ENCODE assay signal across 8 cellular contexts in genomic region chr4:10013722-10014121, GRCh38. TPM values are rescaled to one million over a fixed set of nuclear protein-coding genes. Genes with fewer than 3 reads are reported as not detected.
A peak's percentile ranks its signal among the peaks of the same experiment; 100 is the strongest.
DNase-seq lines count a peak whose midpoint lies in the region; ATAC-seq and TF ChIP-seq lines count a peak whose summit lies in the region.

No MANE protein-coding gene starts in this region.

- peak; percentile 63 for DNase-seq in BE2C
- no peak for DNase-seq in breast epithelium (ENCODE audit: low spot score in 2 of 2)
- peak; percentile 47 to 71 for DNase-seq in lung microvascular endothelial cell (ENCODE audit: low read depth in 2 of 2)
- DNase-seq in mesenchymal stem cell = no peak
- no peak for DNase-seq in cerebellar nuclear complex (lab: John Stamatoyannopoulos, UW)

- no peak overlapping the region for H3K14ac ChIP-seq in mesenchymal stem cell (ENCODE audit: low read length in 2 of 2)

- H3K4me3 ChIP-seq in BE2C (ENCODE audit: low read depth, low read length) (no peak overlapping the region), OCI-LY3 (ENCODE audit: low read length) (no peak overlapping the region), breast epithelium (no peak overlapping the region), mesenchymal stem cell (ENCODE audit: insufficient read depth in 1 of 2, low read depth in 1 of 2, low read length in 2 of 2) (no peak overlapping the region)

- H4K20me1 ChIP-seq in OCI-LY3 (ENCODE audit: insufficient read depth, low read length) = no peaks in the 10 kb centered on the region

- H3K4me1 ChIP-seq in BE2C = peaks cover 16% of the 10 kb centered on the region
- peaks cover 47% of the 10 kb centered on the region for H3K4me1 ChIP-seq in OCI-LY3 (ENCODE audit: low read length)
- H3K4me1 ChIP-seq in breast epithelium = peaks cover 0 to 3% of the 10 kb centered on the region in 2 donors
- peaks cover 9% of the 10 kb centered on the region for H3K4me1 ChIP-seq in mesenchymal stem cell (ENCODE audit: control insufficient read depth, insufficient read depth, low read depth, low read length)

- no peak overlapping the region for H3K18ac ChIP-seq in mesenchymal stem cell (ENCODE audit: low read depth in 1 of 2, low read length in 2 of 2)

- ATAC-seq in GM18520 (IDR thresholded peaks at IDR 0.05; ENCODE audit: unreplicated experiment) = peak; percentile 35
- ATAC-seq in HG03378 (IDR thresholded peaks at IDR 0.05; ENCODE audit: unreplicated experiment) = peak; percentile 75

- TF ChIP-seq CTCF in BE2C (IDR thresholded peaks at IDR 0.05; ENCODE audit: low read depth, low read length) = peak; percentile 69
- peak; percentile 82 for TF ChIP-seq CTCF in OCI-LY3 (IDR thresholded peaks at IDR 0.05; ENCODE audit: low read depth, low read length)
- TF ChIP-seq CTCF in breast epithelium (IDR thresholded peaks at IDR 0.05) = peak in 2 of 3 donors; percentile 38 to 46

- H3K4ac ChIP-seq in mesenchymal stem cell (ENCODE audit: low read depth in 1 of 2, low read length in 2 of 2) = no peak overlapping the region

- H4K91ac ChIP-seq in mesenchymal stem cell (ENCODE audit: low read length) = no peak overlapping the region

- H2AFZ ChIP-seq in OCI-LY3 (ENCODE audit: low read depth, low read length) (0 out of 2 replicates have a peak overlapping the region, but pooled peaks have one; percentile 24), mesenchymal stem cell (ENCODE audit: low read depth, low read length) (no peak overlapping the region)

- 45% methylated on average over 6 of the region's 6 CpGs for WGBS in mesenchymal stem cell

- no peak overlapping the region for H2AK5ac ChIP-seq in mesenchymal stem cell (ENCODE audit: low read length, severe bottlenecking)

- H2BK15ac ChIP-seq in mesenchymal stem cell (ENCODE audit: low read depth, poor library complexity, severe bottlenecking) = no peak overlapping the region

- H3K27me3 ChIP-seq in BE2C (no peaks in the 10 kb centered on the region), OCI-LY3 (ENCODE audit: low read depth, low read length) (no peaks in the 10 kb centered on the region), breast epithelium (no peaks in the 10 kb centered on the region), mesenchymal stem cell (ENCODE audit: control insufficient read depth in 1 of 2, insufficient read depth in 1 of 2, low read length in 2 of 2) (peaks cover 4 to 41% of the 10 kb centered on the region in 2 experiments)

- H3K4me2 ChIP-seq in OCI-LY3 (ENCODE audit: low read length) = peak overlapping the region; percentile 46
- no peak overlapping the region for H3K4me2 ChIP-seq in mesenchymal stem cell (ENCODE audit: low read length, poor library complexity, severe bottlenecking)

- no peak overlapping the region for H2BK12ac ChIP-seq in mesenchymal stem cell (ENCODE audit: low read length in 2 of 2)

- H2BK5ac ChIP-seq in mesenchymal stem cell (ENCODE audit: low read depth, low read length, poor library complexity, severe bottlenecking) = no peak overlapping the region

- no peak overlapping the region for H4K8ac ChIP-seq in mesenchymal stem cell (ENCODE audit: low read length)

- no peak overlapping the region for H2BK120ac ChIP-seq in mesenchymal stem cell (ENCODE audit: low read depth, low read length)

- no peak overlapping the region for H3K9ac ChIP-seq in OCI-LY3 (ENCODE audit: low read length)
- H3K9ac ChIP-seq in mesenchymal stem cell (ENCODE audit: low read length) = no peak overlapping the region

- H3K79me1 ChIP-seq in mesenchymal stem cell (replicated peaks; ENCODE audit: low read length, poor library complexity, severe bottlenecking) = no peaks in the 10 kb centered on the region

- H3K36me3 ChIP-seq in BE2C (no peaks in the 10 kb centered on the region), OCI-LY3 (replicated peaks; ENCODE audit: low read depth, low read length) (no peaks in the 10 kb centered on the region), breast epithelium (no peaks in the 10 kb centered on the region), mesenchymal stem cell (ENCODE audit: control insufficient read depth in 1 of 2, insufficient read depth in 2 of 2, low read depth in 1 of 2, low read length in 2 of 2) (no peaks in the 10 kb centered on the region)

- H3K9me3 ChIP-seq in BE2C (no peaks in the 10 kb centered on the region), OCI-LY3 (ENCODE audit: insufficient read depth, low read length) (no peaks in the 10 kb centered on the region), breast epithelium (no peaks in the 10 kb centered on the region), mesenchymal stem cell (ENCODE audit: control insufficient read depth, low read length) (no peaks in the 10 kb centered on the region)

- no peak overlapping the region for H3K27ac ChIP-seq in OCI-LY3 (ENCODE audit: low read length)
- H3K27ac ChIP-seq in breast epithelium = no peak overlapping the region
- H3K27ac ChIP-seq in mesenchymal stem cell (ENCODE audit: low read length, poor library complexity, severe bottlenecking) = no peak overlapping the region

- no peak for TF ChIP-seq POLR2A in breast epithelium (IDR thresholded peaks at IDR 0.05)

- intact Hi-C loops in breast epithelium (cut with DNase I; ENCODE audit: low total_unique reads) = loop anchor here (10.0 kb wide), 1 partner anchor 249 kb away; no protein-coding TSS in a partner anchor

- H3K79me2 ChIP-seq in OCI-LY3 (ENCODE audit: low read length) = no peaks in the 10 kb centered on the region

- H3K23ac ChIP-seq in mesenchymal stem cell (ENCODE audit: low read length in 2 of 2) = no peak overlapping the region

RNA-seq across cellular contexts. Expression of gene SLC2A9, which starts 7.6 kb away (rescaled TPM):
- not detected for polyA plus RNA-seq in BE2C (2012; ENCODE audit: insufficient read depth, insufficient read length, low read depth)
- total RNA-seq in breast epithelium (10 to 100 TPM in 1 of 3 donors, 1 to 10 TPM in 2; 6.2 to 10.7 (median 9.5) TPM), lung microvascular endothelial cell (0.65 and 0.79 TPM in 2 replicates)
- polyA plus RNA-seq in mesenchymal stem cell (2013, experiment 1 of 2) = 0.33 TPM
- 0.34 TPM for polyA plus RNA-seq in mesenchymal stem cell (2013, experiment 2 of 2)

Comparison
In these comparisons a context has a peak if more than half of its experiments do, and no peak if none do; other contexts are left out.
1. DNase-seq: peak in BE2C (single experiment) and lung microvascular endothelial cell (2 of 2); none in breast epithelium (0 of 2), mesenchymal stem cell (single experiment) and cerebellar nuclear complex (0 of 2).
2. Peak in every context shown above with its lines, with median percentiles within 50 percentile points of each other: CTCF ChIP-seq.